ENCODE assay signal across 9 cellular contexts in the genomic region with DNA sequence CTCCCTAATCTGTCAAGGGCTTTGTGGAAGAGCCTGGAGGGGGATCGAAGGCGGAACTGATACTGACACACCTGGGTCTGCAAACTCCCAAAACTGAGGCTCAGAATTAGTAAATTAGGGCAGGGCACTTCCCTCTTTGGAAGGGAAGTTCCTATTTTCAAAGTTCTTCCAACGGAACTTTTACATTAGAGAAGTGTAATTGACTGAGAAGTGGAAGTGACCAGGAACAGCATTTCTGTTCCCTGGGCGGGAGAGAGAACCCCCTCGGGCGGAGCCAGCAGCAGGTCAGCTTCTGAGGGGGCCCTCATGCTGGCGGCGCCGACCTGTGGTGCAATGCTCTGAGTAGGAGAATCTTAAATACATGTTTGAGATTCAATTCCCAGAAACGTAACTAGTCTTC. TPM values are rescaled to one million over a fixed set of nuclear protein-coding genes. Genes with fewer than 3 reads are reported as not detected.
A peak's percentile ranks its signal among the peaks of the same experiment; 100 is the strongest.
DNase-seq lines count a peak whose midpoint lies in the region; ATAC-seq and TF ChIP-seq lines count a peak whose summit lies in the region.
"Had no signal": no experiment of that assay in that cellular context is flagged by ENCODE, and none has a peak within 500 bp of the region (broad histone marks: within the 10 kb centered on the region; RNA-seq: fewer than 3 reads in every experiment).

No MANE protein-coding gene starts in this region.

- ATAC-seq in GM21619 (IDR thresholded peaks at IDR 0.05; ENCODE audit: unreplicated experiment), result no peak

- DNase-seq in GM12864 (ENCODE audit: low read depth), result no peak
- no peak for DNase-seq in epithelial cell of proximal tubule (ENCODE audit: low read depth)
- peak; percentile 26 for DNase-seq in putamen (ENCODE audit: low spot score)
- DNase-seq in OCI-M2 (lab: John Stamatoyannopoulos, UW; ENCODE audit: unreplicated experiment), result no peak
- DNase-seq in NCI-H526 (lab: John Stamatoyannopoulos, UW), result no peak
- DNase-seq in NCI-H1694 (lab: John Stamatoyannopoulos, UW), result no peak

- no peak overlapping the region for H2AFZ ChIP-seq in OCI-LY1 (ENCODE audit: low read length)

- H3K9me2 ChIP-seq in OCI-LY1 (ENCODE audit: low read depth, low read length), result no peaks in the 10 kb centered on the region

- H3K9me3 ChIP-seq in OCI-LY1 (ENCODE audit: low read length), result no peaks in the 10 kb centered on the region

- H3K4me3 ChIP-seq in GM12864 (ENCODE audit: low read depth, low read length), result peak overlapping the region; percentile 81; the same call in 1 of the 2 replicates
- H3K4me3 ChIP-seq in OCI-LY1 (ENCODE audit: low read depth, low read length, poor library complexity, severe bottlenecking), result peak overlapping the region; percentile 96
- H3K4me3 ChIP-seq in epithelial cell of proximal tubule (ENCODE audit: low read depth, low read length), result peak overlapping the region; percentile 96

- H4K20me1 ChIP-seq in OCI-LY1 (ENCODE audit: insufficient read depth, low read length), result no peaks in the 10 kb centered on the region

- no peaks in the 10 kb centered on the region for H3K27me3 ChIP-seq in OCI-LY1 (ENCODE audit: insufficient read depth, low read length)

- H3K79me2 ChIP-seq in OCI-LY1 (ENCODE audit: insufficient read depth, low read length), result peaks cover 32% of the 10 kb centered on the region

- no peaks in the 10 kb centered on the region for H3F3A ChIP-seq in OCI-LY1 (ENCODE audit: insufficient read depth, low read length)

- TF ChIP-seq CTCF in GM12864 (IDR thresholded peaks at IDR 0.05; ENCODE audit: low read depth, low read length, missing control alignments), result no peak
- TF ChIP-seq CTCF in OCI-LY1 (IDR thresholded peaks at IDR 0.05; ENCODE audit: low read length), result no peak
- TF ChIP-seq CTCF in epithelial cell of proximal tubule (conservative IDR thresholded peaks at IDR 0.05; ENCODE audit: low read depth, low read length), result no peak

- peak overlapping the region; percentile 65 for H3K4me2 ChIP-seq in OCI-LY1 (ENCODE audit: low read length)

- H3K9ac ChIP-seq in OCI-LY1 (ENCODE audit: low read length), result no peak overlapping the region

- no peak overlapping the region for H3K27ac ChIP-seq in OCI-LY1 (ENCODE audit: low read depth, low read length, poor library complexity, severe bottlenecking)

- H3K36me3 ChIP-seq in OCI-LY1 (ENCODE audit: insufficient read depth, low read length), result no peaks in the 10 kb centered on the region

- peaks cover 39% of the 10 kb centered on the region for H3K4me1 ChIP-seq in OCI-LY1 (ENCODE audit: insufficient read depth, low read length, severe bottlenecking)

RNA-seq across cellular contexts. Expression of a gene that starts 1.1 kb away (rescaled TPM):
- 11.2 and 17.4 TPM in 2 replicates for total RNA-seq in epithelial cell of proximal tubule

RNA-seq across cellular contexts. Expression of a gene that starts 19.8 kb away (rescaled TPM):
- total RNA-seq in epithelial cell of proximal tubule, result not detected in 2 replicates
- total RNA-seq: myocyte had no signal

RNA-seq across cellular contexts. Expression of a gene that starts 36.6 kb away (rescaled TPM):
- 13.2 and 14.7 TPM in 2 replicates for total RNA-seq in epithelial cell of proximal tubule

RNA-seq across cellular contexts. Expression of a gene that starts 56.2 kb away (rescaled TPM):
- under 0.01 TPM in 1 of 2 replicates, not detected in the other for total RNA-seq in epithelial cell of proximal tubule
